Comparison of ENCODE assay signal across 12 cellular contexts in genomic region chr1:1068077-1068373, GRCh38. TPM values are rescaled to one million over a fixed set of nuclear protein-coding genes. Genes with fewer than 3 reads are reported as not detected.
DNase-seq lines count a peak whose midpoint lies in the region; TF ChIP-seq lines count a peak whose summit lies in the region.
"Had no signal": no experiment of that assay in that cellular context is flagged by ENCODE, and none has a peak within 500 bp of the region (broad histone marks: within the 10 kb centered on the region; RNA-seq: fewer than 3 reads in every experiment).

No MANE protein-coding gene starts in this region.

- H3K27ac ChIP-seq in hepatocyte (no peak overlapping the region), smooth muscle cell (ENCODE audit: low read depth) (no peak overlapping the region)
- H3K27ac ChIP-seq: esophagus muscularis mucosa, SK-N-MC had no signal

- H3K4me1 ChIP-seq in hepatocyte (ENCODE audit: insufficient read depth), result peaks cover 13% of the 10 kb centered on the region
- peaks cover 24% of the 10 kb centered on the region for H3K4me1 ChIP-seq in smooth muscle cell (ENCODE audit: low read depth)

- peak overlapping the region; percentile 68 for H3K4me3 Mint-ChIP-seq in activated T-cell treated with anti-CD3 and anti-CD28 coated beads, Interleukin-2, amount 50 U/mL, for 24 hours
- no peak overlapping the region for H3K4me3 Mint-ChIP-seq in endothelial cell (ENCODE audit: unreplicated experiment)

- H3K27ac Mint-ChIP-seq in activated T-cell treated with anti-CD3 and anti-CD28 coated beads, Interleukin-2, amount 50 U/mL, for 24 hours, result no peak overlapping the region
- H3K27ac Mint-ChIP-seq in endothelial cell (ENCODE audit: unreplicated experiment), result no peak overlapping the region

- H3K4me3 ChIP-seq in hepatocyte, result no peak overlapping the region
- peak overlapping the region; percentile 79 for H3K4me3 ChIP-seq in smooth muscle cell

- TF ChIP-seq CTCF in hepatocyte (IDR thresholded peaks at IDR 0.05; ENCODE audit: poor library complexity) (no peak), smooth muscle cell (IDR thresholded peaks at IDR 0.05; ENCODE audit: borderline replicate concordance, insufficient read depth, poor library complexity, severe bottlenecking) (no peak), endothelial cell (IDR thresholded peaks at IDR 0.05; ENCODE audit: unreplicated experiment) (no peak)

- peaks cover 32% of the 10 kb centered on the region for H3K4me1 Mint-ChIP-seq in activated T-cell treated with anti-CD3 and anti-CD28 coated beads, Interleukin-2, amount 50 U/mL, for 24 hours (ENCODE audit: low read depth)
- no peaks in the 10 kb centered on the region for H3K4me1 Mint-ChIP-seq in endothelial cell (ENCODE audit: unreplicated experiment)

- H3K9me3 Mint-ChIP-seq in activated T-cell treated with anti-CD3 and anti-CD28 coated beads, Interleukin-2, amount 50 U/mL, for 24 hours, result no peaks in the 10 kb centered on the region
- H3K9me3 Mint-ChIP-seq in endothelial cell (ENCODE audit: unreplicated experiment), result no peaks in the 10 kb centered on the region

- H3K4me2 ChIP-seq in hepatocyte (peak overlapping the region; percentile 76), smooth muscle cell (no peak overlapping the region)

- H3K36me3 ChIP-seq in hepatocyte (replicated peaks; ENCODE audit: insufficient read depth, low read depth) (no peaks in the 10 kb centered on the region), smooth muscle cell (ENCODE audit: low read depth) (no peaks in the 10 kb centered on the region)
- H3K36me3 ChIP-seq: esophagus muscularis mucosa had no signal

- H3K9me3 ChIP-seq in hepatocyte (ENCODE audit: low read depth) (no peaks in the 10 kb centered on the region), smooth muscle cell (replicated peaks; ENCODE audit: low read depth) (no peaks in the 10 kb centered on the region)
- H3K9me3 ChIP-seq: esophagus muscularis mucosa had no signal

- H3F3A ChIP-seq in smooth muscle cell (ENCODE audit: low read depth), result no peaks in the 10 kb centered on the region

- H3K9me2 ChIP-seq in hepatocyte (replicated peaks; ENCODE audit: insufficient read depth), result no peaks in the 10 kb centered on the region

- no peak overlapping the region for H3K9ac ChIP-seq in smooth muscle cell (ENCODE audit: low read depth)

- DNase-seq in activated T-cell treated with anti-CD3 and anti-CD28 coated beads, Interleukin-2, amount 50 U/mL, for 24 hours, result no peak
- DNase-seq in activated T-cell treated with anti-CD3 and anti-CD28 coated beads for 4 hours (no peak), SW480 (ENCODE audit: low spot score) (peak; percentile 51), hepatocyte (ENCODE audit: low spot score) (no peak), smooth muscle cell (lab: John Stamatoyannopoulos, UW; ENCODE audit: unreplicated experiment) (no peak), endothelial cell (ENCODE audit: low spot score) (no peak), amniotic stem cell (lab: John Stamatoyannopoulos, UW) (no peak), NCI-H2171 treated with DMSO at 0.1 percent for 48 hours (lab: John Stamatoyannopoulos, UW) (no peak)
- DNase-seq: mesendoderm, NCI-H1694 treated with DMSO at 0.1 percent for 48 hours had no signal

- 73% methylated on average over 8 of the region's 8 CpGs for WGBS in hepatocyte (ENCODE audit: low lambda C conversion rate, missing lambda C conversion rate)
- WGBS in smooth muscle cell (ENCODE audit: low lambda C conversion rate), result 62% methylated on average over 8 of the region's 8 CpGs

- H3K79me2 ChIP-seq in hepatocyte (no peaks in the 10 kb centered on the region), smooth muscle cell (ENCODE audit: low read depth) (no peaks in the 10 kb centered on the region)

- H3K27me3 Mint-ChIP-seq in activated T-cell treated with anti-CD3 and anti-CD28 coated beads, Interleukin-2, amount 50 U/mL, for 24 hours, result peaks cover 7% of the 10 kb centered on the region
- peaks cover 7% of the 10 kb centered on the region for H3K27me3 Mint-ChIP-seq in endothelial cell (ENCODE audit: unreplicated experiment)

- H2AFZ ChIP-seq in hepatocyte, result no peak overlapping the region
- no peak overlapping the region for H2AFZ ChIP-seq in smooth muscle cell (ENCODE audit: low read depth)

- H4K20me1 ChIP-seq in hepatocyte (ENCODE audit: insufficient read depth, poor library complexity, severe bottlenecking) (no peaks in the 10 kb centered on the region), smooth muscle cell (ENCODE audit: low read depth) (no peaks in the 10 kb centered on the region)

- H3K27me3 ChIP-seq in hepatocyte (no peaks in the 10 kb centered on the region), smooth muscle cell (ENCODE audit: low read depth) (no peaks in the 10 kb centered on the region)

- peaks cover 3% of the 10 kb centered on the region for H3K36me3 Mint-ChIP-seq in activated T-cell treated with anti-CD3 and anti-CD28 coated beads, Interleukin-2, amount 50 U/mL, for 24 hours (ENCODE audit: low read depth)
- no peaks in the 10 kb centered on the region for H3K36me3 Mint-ChIP-seq in endothelial cell (ENCODE audit: low read depth, unreplicated experiment)

RNA-seq across cellular contexts. Expression of gene RNF223, which starts 6.1 kb away (rescaled TPM):
- total RNA-seq in hepatocyte (0.08 and 0.43 TPM in 2 replicates), smooth muscle cell (0.81 and 4.3 TPM in 2 replicates), endothelial cell (ENCODE audit: unreplicated experiment) (not detected)
- polyA plus RNA-seq in hepatocyte (0.88 and 2.6 TPM in 2 replicates), smooth muscle cell (1.6 and 1.9 TPM in 2 replicates)
- total RNA-seq: esophagus muscularis mucosa had no signal

RNA-seq across cellular contexts. Expression of gene C1orf159, which starts 47.9 kb away (rescaled TPM):
- total RNA-seq in hepatocyte (7.1 and 9.2 TPM in 2 replicates), smooth muscle cell (9.3 and 24.5 TPM in 2 replicates), endothelial cell (ENCODE audit: unreplicated experiment) (16.6 TPM)
- polyA plus RNA-seq in hepatocyte (21.7 and 25.1 TPM in 2 replicates), smooth muscle cell (20.2 and 27.1 TPM in 2 replicates)

RNA-seq across cellular contexts. Expression of gene AGRN, which starts 48.1 kb away (rescaled TPM):
- total RNA-seq in hepatocyte (51.8 and 81.8 TPM in 2 replicates), smooth muscle cell (24.7 and 28.9 TPM in 2 replicates), endothelial cell (ENCODE audit: unreplicated experiment) (374 TPM)
- polyA plus RNA-seq in hepatocyte (53.3 and 61.2 TPM in 2 replicates), smooth muscle cell (17.5 and 31.0 TPM in 2 replicates)

RNA-seq across cellular contexts. Expression of gene ISG15, which starts 54.7 kb away (rescaled TPM):
- total RNA-seq in hepatocyte, result 62.3 and 86.0 TPM in 2 replicates
- 88.5 and 89.6 TPM in 2 replicates for polyA plus RNA-seq in hepatocyte
- 49.1 and 109 TPM in 2 replicates for total RNA-seq in smooth muscle cell
- polyA plus RNA-seq in smooth muscle cell, result 147 and 148 TPM in 2 replicates
- total RNA-seq in endothelial cell (ENCODE audit: unreplicated experiment), result 33.3 TPM
